1 cellular context compared by ENCODE assay signal in genomic region chr2:241645056-241645914, GRCh38.
A peak's percentile ranks its signal among the peaks of the same experiment; 100 is the strongest.
TF ChIP-seq lines count a peak whose summit lies in the region.

No MANE protein-coding gene starts in this region.

TF ChIP-seq in HepG2, 621 proteins besides CTCF, POLR2A, EP300 and RAD21 (continued from another document and continues in another):
- TF ChIP-seq ZNF609 (CRISPR knock-in tag; IDR thresholded peaks at IDR 0.05; ENCODE audit: borderline replicate concordance) (peak; percentile 70), KDM6A (CRISPR knock-in tag; IDR thresholded peaks at IDR 0.05; ENCODE audit: low read depth) (peak; percentile 55; the same call in 1 of the 2 replicates), ZNF501 (CRISPR knock-in tag; IDR thresholded peaks at IDR 0.05) (peak; percentile 93; the same call in 1 of the 2 replicates), ZNF282 (IDR thresholded peaks at IDR 0.05; ENCODE audit: partially characterized antibody) (no peak), U2AF2 (IDR thresholded peaks at IDR 0.05; ENCODE audit: low read depth, low read length) (no peak), ZNF225 (CRISPR knock-in tag; IDR thresholded peaks at IDR 0.05) (no peak; the same call in 1 of the 2 replicates), PRPF4 (IDR thresholded peaks at IDR 0.05; ENCODE audit: low read depth, low read length, poor library complexity, severe bottlenecking) (no peak), ZNF34 (CRISPR knock-in tag; IDR thresholded peaks at IDR 0.05; ENCODE audit: borderline replicate concordance) (0 out of 2 replicates have a peak, but pooled peaks have one; percentile 14), SOX6 (IDR thresholded peaks at IDR 0.05) (no peak), SOX6 (CRISPR knock-in tag; IDR thresholded peaks at IDR 0.05) (peak; percentile 61), ZNF770 (CRISPR knock-in tag; IDR thresholded peaks at IDR 0.05) (no peak; the same call in none of the 2 replicates), ZNF333 (CRISPR knock-in tag; IDR thresholded peaks at IDR 0.05; ENCODE audit: borderline replicate concordance) (peak; percentile 67; the same call in 1 of the 2 replicates), ZNF276 (CRISPR knock-in tag; IDR thresholded peaks at IDR 0.05; ENCODE audit: low read depth) (no peak), PPARG (CRISPR knock-in tag; conservative IDR thresholded peaks at IDR 0.05) (peak; percentile 58; the same call in 1 of the 2 replicates), NONO (IDR thresholded peaks at IDR 0.05) (no peak), NONO (CRISPR knock-in tag; conservative IDR thresholded peaks at IDR 0.05) (peak; percentile 92), HCFC1 (IDR thresholded peaks at IDR 0.05; ENCODE audit: low read depth, low read length) (no peak), RFXANK (CRISPR knock-in tag; IDR thresholded peaks at IDR 0.05) (no peak), GLMP (CRISPR knock-in tag; IDR thresholded peaks at IDR 0.05; ENCODE audit: borderline replicate concordance) (no peak), ZNF337 (CRISPR knock-in tag; IDR thresholded peaks at IDR 0.05; ENCODE audit: borderline replicate concordance, low read depth) (peak; percentile 95; the same call in 1 of the 2 replicates), FOXK2 (IDR thresholded peaks at IDR 0.05) (peak; percentile 4; the same call in 1 of the 2 replicates), TBP (CRISPR knock-in tag; IDR thresholded peaks at IDR 0.05) (no peak), ZNF543 (CRISPR knock-in tag; IDR thresholded peaks at IDR 0.05) (peak; percentile 18; the same call in 1 of the 2 replicates), CCDC6 (CRISPR knock-in tag; IDR thresholded peaks at IDR 0.05) (0 out of 2 replicates have a peak, but pooled peaks have one; percentile 20), ZNF75D (CRISPR knock-in tag; IDR thresholded peaks at IDR 0.05; ENCODE audit: borderline replicate concordance) (no peak), TAF15 (IDR thresholded peaks at IDR 0.05; ENCODE audit: low read depth, low read length, poor library complexity, severe bottlenecking) (no peak), ZBTB43 (CRISPR knock-in tag; conservative IDR thresholded peaks at IDR 0.05) (no peak; the same call in 1 of the 2 replicates), CAMTA2 (CRISPR knock-in tag; IDR thresholded peaks at IDR 0.05; ENCODE audit: borderline replicate concordance) (no peak; the same call in 1 of the 2 replicates), CHD2 (IDR thresholded peaks at IDR 0.05; ENCODE audit: low read depth, low read length) (no peak), HNRNPUL1 (IDR thresholded peaks at IDR 0.05; ENCODE audit: low read depth, low read length) (no peak), ZBTB7A (CRISPR knock-in tag; IDR thresholded peaks at IDR 0.05) (peak; percentile 70; the same call in 1 of the 2 replicates), RFX5 (IDR thresholded peaks at IDR 0.05; ENCODE audit: low read depth, low read length) (no peak), PAF1 (CRISPR knock-in tag; IDR thresholded peaks at IDR 0.05) (no peak), TFDP1 (CRISPR knock-in tag; IDR thresholded peaks at IDR 0.05; ENCODE audit: borderline replicate concordance) (peak; percentile 35; the same call in 1 of the 2 replicates), ZNF12 (CRISPR knock-in tag; IDR thresholded peaks at IDR 0.05) (peak; percentile 77; the same call in 1 of the 2 replicates), MAFF (IDR thresholded peaks at IDR 0.05; ENCODE audit: low read depth, low read length) (no peak), ZNF878 (CRISPR knock-in tag; IDR thresholded peaks at IDR 0.05) (no peak), HMGXB4 (CRISPR knock-in tag; IDR thresholded peaks at IDR 0.05; ENCODE audit: borderline replicate concordance in 1 of 2, low read depth in 1 of 2) (peak; percentile 73 to 82), ZMAT5 (CRISPR knock-in tag; IDR thresholded peaks at IDR 0.05; ENCODE audit: borderline replicate concordance, low read depth) (no peak), SNAPC2 (CRISPR knock-in tag; IDR thresholded peaks at IDR 0.05) (peak; percentile 53; the same call in 1 of the 2 replicates), FOXA3 (CRISPR knock-in tag; IDR thresholded peaks at IDR 0.05) (peak; percentile 77), NFIB (CRISPR knock-in tag; IDR thresholded peaks at IDR 0.05; ENCODE audit: borderline replicate concordance) (no peak), SCMH1 (CRISPR knock-in tag; IDR thresholded peaks at IDR 0.05; ENCODE audit: borderline replicate concordance) (no peak), MXD1 (CRISPR knock-in tag; IDR thresholded peaks at IDR 0.05) (peak; percentile 80), TFE3 (CRISPR knock-in tag; IDR thresholded peaks at IDR 0.05) (no peak), FOXM1 (CRISPR knock-in tag; IDR thresholded peaks at IDR 0.05) (no peak), ZNF101 (CRISPR knock-in tag; IDR thresholded peaks at IDR 0.05; ENCODE audit: borderline replicate concordance, low read depth) (no peak), MATR3 (CRISPR knock-in tag; IDR thresholded peaks at IDR 0.05) (no peak), ZNF484 (CRISPR knock-in tag; IDR thresholded peaks at IDR 0.05; ENCODE audit: borderline replicate concordance, low read depth) (0 out of 2 replicates have a peak, but pooled peaks have one; percentile 24), ZNF460 (CRISPR knock-in tag; IDR thresholded peaks at IDR 0.05; ENCODE audit: borderline replicate concordance) (no peak), DPF2 (CRISPR knock-in tag; IDR thresholded peaks at IDR 0.05; ENCODE audit: borderline replicate concordance, low read depth) (peak; percentile 69)
